14 cellular contexts compared by ENCODE assay signal in genomic region chr1:245765241-245766000, GRCh38.
DNase-seq lines count a peak whose midpoint lies in the region; ATAC-seq and TF ChIP-seq lines count a peak whose summit lies in the region.
"Had no signal": no experiment of that assay in that cellular context is flagged by ENCODE, and none has a peak within 500 bp of the region (broad histone marks: within the 10 kb centered on the region; RNA-seq: fewer than 3 reads in every experiment).

No MANE protein-coding gene starts in this region.

- H3K27me3 Mint-ChIP-seq in chondrocyte (ENCODE audit: low read depth): no peaks in the 10 kb centered on the region
- H3K27me3 Mint-ChIP-seq: activated naive CD8-positive, alpha-beta T cell had no signal

- intact Hi-C loops in Right ventricle myocardium inferior (cut with DNase I): no loop called here

- H3K9me3 Mint-ChIP-seq in chondrocyte (ENCODE audit: low read depth): no peaks in the 10 kb centered on the region
- no peaks in the 10 kb centered on the region for H3K9me3 Mint-ChIP-seq in stimulated activated effector memory CD8-positive, alpha-beta T cell treated with anti-CD3 and anti-CD28 coated beads, Interleukin-12 subunit alpha, Interleukin-12 subunit beta, amount 100 ng/mL, for 72 hours

- H3K4me3 Mint-ChIP-seq in chondrocyte (ENCODE audit: unreplicated experiment): no peak overlapping the region
- H3K4me3 Mint-ChIP-seq in stimulated activated effector memory CD8-positive, alpha-beta T cell treated with anti-CD3 and anti-CD28 coated beads, Interleukin-12 subunit alpha, Interleukin-12 subunit beta, amount 100 ng/mL, for 72 hours: no peak overlapping the region
- H3K4me3 Mint-ChIP-seq: activated naive CD8-positive, alpha-beta T cell had no signal

- CTCF ChIA-PET in RWPE1 (lab: Yijun Ruan, JAX): interaction anchor here (0.6 kb wide), 1 partner anchor 568 kb away, joined by 4 read pairs; no protein-coding TSS in a partner anchor

- peak overlapping the region; percentile 87 for H3K27ac Mint-ChIP-seq in chondrocyte (ENCODE audit: unreplicated experiment)
- H3K27ac Mint-ChIP-seq in stimulated activated effector memory CD8-positive, alpha-beta T cell treated with anti-CD3 and anti-CD28 coated beads, Interleukin-12 subunit alpha, Interleukin-12 subunit beta, amount 100 ng/mL, for 72 hours: no peak overlapping the region
- H3K27ac Mint-ChIP-seq: activated naive CD8-positive, alpha-beta T cell had no signal

- 0 out of 2 replicates have a peak, but pooled peaks have one; percentile 42 for TF ChIP-seq EP300 in Ishikawa (IDR thresholded peaks at IDR 0.05; ENCODE audit: borderline replicate concordance)

- no peak for TF ChIP-seq RAD21 in Ishikawa (IDR thresholded peaks at IDR 0.05; ENCODE audit: low read depth)

- POLR2A ChIA-PET in RWPE1 (lab: Yijun Ruan, JAX; ENCODE audit: low non-redundant PET): interaction anchor here (0.6 kb wide), 1 partner anchor 463 kb away, joined by 3 read pairs; no protein-coding TSS in a partner anchor

- ATAC-seq in stimulated activated effector memory CD8-positive, alpha-beta T cell treated with anti-CD3 and anti-CD28 coated beads, Interleukin-12 subunit alpha, Interleukin-12 subunit beta, amount 100 ng/mL, for 72 hours: no peak
- ATAC-seq in omental fat pad (ENCODE audit: low FRiP score) (no peak), Right ventricle myocardium inferior (no peak)

- TF ChIP-seq CTCF in AG10803 (conservative IDR thresholded peaks at IDR 0.05; ENCODE audit: low read length) (no peak), chondrocyte (IDR thresholded peaks at IDR 0.05) (no peak), RWPE1 (conservative IDR thresholded peaks at IDR 0.05; ENCODE audit: low read depth) (no peak), omental fat pad (IDR thresholded peaks at IDR 0.05) (no peak)

- no peak overlapping the region for H3K27ac ChIP-seq in RWPE1
- H3K27ac ChIP-seq: colonic mucosa, testis had no signal

- no peak overlapping the region for H3K4me3 ChIP-seq in AG10803 (ENCODE audit: low read length)
- H3K4me3 ChIP-seq: colonic mucosa, testis had no signal

- H3K36me3 Mint-ChIP-seq in chondrocyte (ENCODE audit: low read depth): peaks cover 11% of the 10 kb centered on the region
- peaks cover 6% of the 10 kb centered on the region for H3K36me3 Mint-ChIP-seq in stimulated activated effector memory CD8-positive, alpha-beta T cell treated with anti-CD3 and anti-CD28 coated beads, Interleukin-12 subunit alpha, Interleukin-12 subunit beta, amount 100 ng/mL, for 72 hours

- H3K4me1 Mint-ChIP-seq in chondrocyte (ENCODE audit: low read depth): peaks cover 53% of the 10 kb centered on the region
- H3K4me1 Mint-ChIP-seq in stimulated activated effector memory CD8-positive, alpha-beta T cell treated with anti-CD3 and anti-CD28 coated beads, Interleukin-12 subunit alpha, Interleukin-12 subunit beta, amount 100 ng/mL, for 72 hours: peaks cover 8% of the 10 kb centered on the region

- DNase-seq in AG10803 (ENCODE audit: low read depth) (peak; percentile 36), chondrocyte (ENCODE audit: low spot score) (no peak), left kidney (ENCODE audit: low read depth, low spot score) (peak; percentile 85), RWPE1 (ENCODE audit: low spot score) (no peak), omental fat pad (ENCODE audit: low spot score) (no peak), Right ventricle myocardium inferior (ENCODE audit: missing footprints) (no peak)
- DNase-seq in stimulated activated effector memory CD8-positive, alpha-beta T cell treated with anti-CD3 and anti-CD28 coated beads, Interleukin-12 subunit alpha, Interleukin-12 subunit beta, amount 100 ng/mL, for 72 hours (ENCODE audit: low spot score in 2 of 2): no peak
- DNase-seq: activated CD4-positive, CD25-positive, alpha-beta regulatory T cell; colonic mucosa; NCI-H446 treated with DMSO at 0.1 percent for 48 hours; posterior cingulate gyrus; testis had no signal

TF ChIP-seq in Ishikawa, 13 proteins besides CTCF, POLR2A, EP300 and RAD21:
- TF ChIP-seq USF1 (IDR thresholded peaks at IDR 0.05): no peak

Comparison
In these comparisons a context has a peak if more than half of its experiments do, and no peak if none do; other contexts are left out.
1. DNase-seq: peak in AG10803 (single experiment) and left kidney (single experiment); none in chondrocyte (single experiment), stimulated activated effector memory CD8-positive, alpha-beta T cell treated with anti-CD3 and anti-CD28 coated beads, Interleukin-12 subunit alpha, Interleukin-12 subunit beta, amount 100 ng/mL, for 72 hours (0 of 2), RWPE1 (single experiment), omental fat pad (single experiment) and Right ventricle myocardium inferior (single experiment).